ENCODE assay signal across 23 cellular contexts in the genomic region with DNA sequence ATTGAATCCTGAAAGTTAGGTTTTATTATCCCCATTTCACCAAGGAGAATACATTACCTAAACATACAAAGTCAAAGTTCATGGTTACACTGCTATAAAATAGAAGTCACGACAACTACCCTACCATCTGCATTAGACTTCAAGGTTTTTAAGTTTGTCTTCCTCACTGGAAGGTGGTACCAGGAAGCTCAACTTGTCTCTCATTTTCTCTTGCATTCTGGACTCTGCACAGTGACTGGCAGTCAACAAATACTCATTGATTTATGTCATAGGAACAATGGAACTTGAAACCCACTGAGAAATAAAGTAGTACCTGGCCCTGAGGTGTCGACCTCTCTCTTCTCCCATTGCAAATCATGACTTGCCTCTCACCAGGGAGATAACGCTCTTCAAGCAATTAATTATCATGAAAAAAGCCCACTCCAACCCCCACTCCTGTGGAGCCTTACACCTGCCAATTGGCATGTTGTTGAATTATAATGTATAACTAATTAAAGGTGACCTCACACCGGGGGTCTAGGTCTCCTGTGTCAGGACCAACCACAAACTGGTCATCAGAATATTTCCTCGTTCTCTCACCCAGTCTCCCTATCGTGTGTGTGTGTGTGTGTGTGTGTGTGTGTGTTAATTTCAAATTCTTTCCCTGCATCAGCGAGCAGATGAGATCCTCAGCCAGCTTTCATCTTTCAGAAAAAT.
DNase-seq lines count a peak whose midpoint lies in the region; FAIRE-seq and TF ChIP-seq lines count a peak whose summit lies in the region.
"Had no signal": no experiment of that assay in that cellular context is flagged by ENCODE, and none has a peak within 500 bp of the region (broad histone marks: within the 10 kb centered on the region; RNA-seq: fewer than 3 reads in every experiment).

No MANE protein-coding gene starts in this region.

- H3K9me3 ChIP-seq in iPS-18a (ENCODE audit: control insufficient read depth, low read depth, low read length), result no peaks in the 10 kb centered on the region
- no peaks in the 10 kb centered on the region for H3K9me3 ChIP-seq in transverse colon
- H3K9me3 ChIP-seq: testis had no signal

- H3K4me1 ChIP-seq in iPS-18a (ENCODE audit: control insufficient read depth, low read depth, low read length) (peaks cover 25% of the 10 kb centered on the region), transverse colon (peaks cover 0 to 29% (median 6%) of the 10 kb centered on the region in 4 donors)
- H3K4me1 ChIP-seq: foreskin keratinocyte, testis had no signal

- FAIRE-seq in GM19239 (lab: Jason Lieb, UNC), result no peak
- FAIRE-seq: endometrium had no signal

- WGBS in transverse colon (ENCODE audit: low coverage in 1 of 2), 2 donors, result 36 to 40% methylated on average over 1 to 7 of the region's 7 CpGs

- H3K27me3 ChIP-seq in iPS-18a (ENCODE audit: control insufficient read depth, insufficient read depth, low read length) (no peaks in the 10 kb centered on the region), transverse colon (no peaks in the 10 kb centered on the region), dorsolateral prefrontal cortex (peaks cover 0 to 18% (median 0%) of the 10 kb centered on the region in 45 donors)
- H3K27me3 ChIP-seq: foreskin keratinocyte, testis had no signal

- TF ChIP-seq CTCF in transverse colon (IDR thresholded peaks at IDR 0.05) (no peak), dorsolateral prefrontal cortex (IDR thresholded peaks at IDR 0.05 in 54 of 56, conservative IDR thresholded peaks at IDR 0.05 in 2 of 56; ENCODE audit: low read depth in 1 of 56, partially characterized antibody in 56 of 56) (no peak)

- no peak for TF ChIP-seq POLR2A in transverse colon (IDR thresholded peaks at IDR 0.05)

- TF ChIP-seq EP300 in transverse colon (IDR thresholded peaks at IDR 0.05; ENCODE audit: low read depth), result no peak

- in situ Hi-C loops in transverse colon (cut with MboI; ENCODE audit: low pct_ligation_motif_present in 1 of 4, low pct_unique_long_range_greater_than_20kb in 1 of 4, low sequenced_read_pairs in 3 of 4) (no loop called here), KBM-7 (cut with MboI; ENCODE audit: low pct_unique_long_range_greater_than_20kb, low sequenced_read_pairs) (no loop called here)

- no peaks in the 10 kb centered on the region for H3K36me3 ChIP-seq in iPS-18a (ENCODE audit: control insufficient read depth, low read depth, low read length)
- H3K36me3 ChIP-seq in transverse colon, result no peaks in the 10 kb centered on the region

- H3K27ac ChIP-seq in iPS-18a (ENCODE audit: low read length) (no peak overlapping the region), transverse colon (peak overlapping the region; percentile 48 to 76 (median 70)), dorsolateral prefrontal cortex (no peak overlapping the region)
- H3K27ac ChIP-seq: 22Rv1, foreskin keratinocyte, testis had no signal

- H3K4me3 ChIP-seq in iPS-18a (ENCODE audit: low read length), result peak overlapping the region; percentile 4
- H3K4me3 ChIP-seq in transverse colon, result no peak overlapping the region
- H3K4me3 ChIP-seq in dorsolateral prefrontal cortex, result no peak overlapping the region
- H3K4me3 ChIP-seq: testis had no signal

- intact Hi-C loops in transverse colon (cut with DNase I; ENCODE audit: low total_unique reads), result no loop called here
- intact Hi-C loops in dorsolateral prefrontal cortex (cut with DNase I), result no loop called here

- DNase-seq in DMS53 (lab: John Stamatoyannopoulos, UW) (peak; percentile 25), DMS53 treated with DMSO at 0.1 percent for 48 hours (lab: John Stamatoyannopoulos, UW; ENCODE audit: unreplicated experiment) (no peak), NCI-H345 treated with DMSO at 0.1 percent for 48 hours (lab: John Stamatoyannopoulos, UW; ENCODE audit: unreplicated experiment) (peak; percentile 80), transverse colon (no peak), GM19239 (ENCODE audit: insufficient read length, low spot score) (no peak), dorsolateral prefrontal cortex (no peak), KBM-7 (no peak)
- DNase-seq: activated CD8-positive, alpha-beta memory T cell treated with anti-CD3 and anti-CD28 coated beads for 24 hours; amniotic stem cell; CD4-positive, CD25-positive, alpha-beta regulatory T cell; cerebellar nuclear complex; GDM1; HFFc6; immature natural killer cell; mesenchymal stem cell; NCI-H1092 treated with DMSO at 0.1 percent for 48 hours; stimulated activated CD4-positive, alpha-beta T cell treated with anti-CD3 and anti-CD28 coated beads, Interleukin-4, amount 100 ng/mL, for 4 hours; T-helper 1 cell; testis had no signal

- H3K9ac ChIP-seq in iPS-18a (ENCODE audit: low read length), result no peak overlapping the region

Comparison
In these comparisons a context has a peak if more than half of its experiments do, and no peak if none do; other contexts are left out.
1. DNase-seq: peak in DMS53 (single experiment) and NCI-H345 treated with DMSO at 0.1 percent for 48 hours (single experiment); none in DMS53 treated with DMSO at 0.1 percent for 48 hours (single experiment), transverse colon (single experiment), GM19239 (single experiment), dorsolateral prefrontal cortex (0 of 10) and KBM-7 (single experiment).
2. H3K27ac ChIP-seq: peak in transverse colon (4 of 4); none in iPS-18a (single experiment) and dorsolateral prefrontal cortex (0 of 59).